8 cellular contexts compared by ENCODE assay signal in genomic region chr11:60844045-60844869, GRCh38. TPM values are rescaled to one million over a fixed set of nuclear protein-coding genes. Genes with fewer than 3 reads are reported as not detected.
A peak's percentile ranks its signal among the peaks of the same experiment; 100 is the strongest.
DNase-seq lines count a peak whose midpoint lies in the region; ATAC-seq, FAIRE-seq and TF ChIP-seq lines count a peak whose summit lies in the region.

No MANE protein-coding gene starts in this region.

- no peak for FAIRE-seq in D721Med (lab: Jason Lieb, UNC)

- H3K27me3 Mint-ChIP-seq in type B pancreatic cell: no peaks in the 10 kb centered on the region

- intact Hi-C loops in heart left ventricle (cut with DNase I) (loop anchor here in 2 of 10 donors (5.0 kb wide), 1 partner anchor 33 kb away; no protein-coding TSS in a partner anchor), right cardiac atrium (cut with DNase I) (no loop called here)

- H3K36me3 Mint-ChIP-seq in activated naive CD4-positive, alpha-beta T cell treated with anti-CD3 and anti-CD28 coated beads, Interleukin-2, amount 50 U/mL, for 72 hours: peaks cover 34 to 35% of the 10 kb centered on the region in 2 donors
- no peaks in the 10 kb centered on the region for H3K36me3 Mint-ChIP-seq in type B pancreatic cell

- peak overlapping the region; percentile 96 to 98 for H3K27ac Mint-ChIP-seq in activated naive CD4-positive, alpha-beta T cell treated with anti-CD3 and anti-CD28 coated beads, Interleukin-2, amount 50 U/mL, for 72 hours
- H3K27ac Mint-ChIP-seq in type B pancreatic cell: peak overlapping the region; percentile 30

- H3K9me3 Mint-ChIP-seq in activated naive CD4-positive, alpha-beta T cell treated with anti-CD3 and anti-CD28 coated beads, Interleukin-2, amount 50 U/mL, for 72 hours: peaks cover 4 to 7% of the 10 kb centered on the region in 2 donors
- no peaks in the 10 kb centered on the region for H3K9me3 Mint-ChIP-seq in type B pancreatic cell

- H3K4me1 Mint-ChIP-seq in type B pancreatic cell (ENCODE audit: unreplicated experiment): peaks cover 37% of the 10 kb centered on the region

- H3K27ac ChIP-seq in heart left ventricle (no peak overlapping the region), right cardiac atrium (ENCODE audit: low read length) (no peak overlapping the region), iPS-18a (ENCODE audit: low read length) (no peak overlapping the region)

- no peaks in the 10 kb centered on the region for H3K27me3 ChIP-seq in heart left ventricle
- no peaks in the 10 kb centered on the region for H3K27me3 ChIP-seq in right cardiac atrium (ENCODE audit: control insufficient read depth, insufficient read depth)
- H3K27me3 ChIP-seq in iPS-18a (ENCODE audit: control insufficient read depth, insufficient read depth, low read length): no peaks in the 10 kb centered on the region

- 70 to 71% (median 70%) methylated on average over 9 to 10 of the region's 10 CpGs for WGBS in heart left ventricle, 4 donors
- 60% methylated on average over 10 of the region's 10 CpGs for WGBS in right cardiac atrium

- ATAC-seq in heart left ventricle (no peak), right cardiac atrium (no peak), GM18511 (IDR thresholded peaks at IDR 0.05; ENCODE audit: unreplicated experiment) (no peak), GM18909 (IDR thresholded peaks at IDR 0.05; ENCODE audit: poor library complexity, unreplicated experiment) (no peak)
- no peak for ATAC-seq in activated naive CD4-positive, alpha-beta T cell treated with anti-CD3 and anti-CD28 coated beads, Interleukin-2, amount 50 U/mL, for 72 hours

- no peak for TF ChIP-seq POLR2A in heart left ventricle (IDR thresholded peaks at IDR 0.05)

- peak overlapping the region; percentile 91 for H3K4me3 Mint-ChIP-seq in type B pancreatic cell

- DNase-seq in heart left ventricle (no peak), right cardiac atrium (no peak), type B pancreatic cell (ENCODE audit: extremely low spot score, unreplicated experiment) (no peak), D721Med (ENCODE audit: insufficient read length, low spot score) (no peak)
- no peak for DNase-seq in activated naive CD4-positive, alpha-beta T cell treated with anti-CD3 and anti-CD28 coated beads, Interleukin-2, amount 50 U/mL, for 72 hours (ENCODE audit: low spot score in 2 of 2)

- H3K9me3 ChIP-seq in heart left ventricle (no peaks in the 10 kb centered on the region), right cardiac atrium (ENCODE audit: control insufficient read depth, low read length) (no peaks in the 10 kb centered on the region), iPS-18a (ENCODE audit: control insufficient read depth, low read depth, low read length) (no peaks in the 10 kb centered on the region)

- H3K4me3 ChIP-seq in heart left ventricle (peak overlapping the region in 7 of 12 donors; percentile 73 to 94 (median 84)), right cardiac atrium (ENCODE audit: low read length) (no peak overlapping the region), iPS-18a (ENCODE audit: low read length) (peak overlapping the region; percentile 84)

- H3K36me3 ChIP-seq in heart left ventricle (peaks cover 0 to 27% (median 20%) of the 10 kb centered on the region in 9 donors), iPS-18a (ENCODE audit: control insufficient read depth, low read depth, low read length) (peaks cover 15% of the 10 kb centered on the region)

- H3K4me1 ChIP-seq in heart left ventricle: peaks cover 3 to 51% (median 32%) of the 10 kb centered on the region in 12 donors
- peaks cover 14% of the 10 kb centered on the region for H3K4me1 ChIP-seq in right cardiac atrium (ENCODE audit: control insufficient read depth, insufficient read depth, low read length)
- H3K4me1 ChIP-seq in iPS-18a (ENCODE audit: control insufficient read depth, low read depth, low read length): peaks cover 13% of the 10 kb centered on the region

- peak overlapping the region; percentile 84 for H3K9ac ChIP-seq in iPS-18a (ENCODE audit: low read length)

- no peak for TF ChIP-seq CTCF in heart left ventricle (IDR thresholded peaks at IDR 0.05)
- TF ChIP-seq CTCF in type B pancreatic cell (conservative IDR thresholded peaks at IDR 0.05): no peak
- TF ChIP-seq CTCF in D721Med (IDR thresholded peaks at IDR 0.05; ENCODE audit: insufficient read depth, missing control alignments): no peak

RNA-seq across cellular contexts. Expression of gene CCDC86, which starts 2.3 kb away (rescaled TPM):
- 10 to 100 TPM in 5 of 9 donors, 1 to 10 TPM in 4; 6.0 to 26.7 (median 10.1) TPM for total RNA-seq in heart left ventricle
- polyA plus RNA-seq in heart left ventricle: 10 to 100 TPM in 1 of 2 donors, 1 to 10 TPM in 1; 8.1 to 33.3 TPM
- total RNA-seq in right cardiac atrium: 10 to 100 TPM in 1 of 4 donors, 1 to 10 TPM in 3; 6.5 to 12.5 (median 7.4) TPM
- polyA plus RNA-seq in right cardiac atrium: 7.8 TPM
- 10 to 100 TPM; 29.3 to 38.0 TPM for total RNA-seq in activated naive CD4-positive, alpha-beta T cell treated with anti-CD3 and anti-CD28 coated beads, Interleukin-2, amount 50 U/mL, for 72 hours
- total RNA-seq in type B pancreatic cell (ENCODE audit: low replicate concordance): 25.2 and 31.1 TPM in 2 replicates

RNA-seq across cellular contexts. Expression of gene PTGDR2, which starts 11.5 kb away (rescaled TPM):
- total RNA-seq in heart left ventricle (1 to 10 TPM in 8 of 9 donors, under 1 TPM in 1; 0.61 to 7.9 (median 1.4) TPM), right cardiac atrium (under 1 TPM in 1 of 4 donors, not detected in 3; 0.20 TPM), type B pancreatic cell (ENCODE audit: low replicate concordance) (2.6 and 7.9 TPM in 2 replicates)
- polyA plus RNA-seq in heart left ventricle (1 to 10 TPM in 1 of 2 donors, under 1 TPM in 1; 0.76 to 4.3 TPM), right cardiac atrium (0.14 TPM)
- total RNA-seq in activated naive CD4-positive, alpha-beta T cell treated with anti-CD3 and anti-CD28 coated beads, Interleukin-2, amount 50 U/mL, for 72 hours: under 1 TPM in 1 of 2 donors, not detected in 1; 0.25 TPM

RNA-seq across cellular contexts. Expression of gene ZP1, which starts 23.1 kb away (rescaled TPM):
- under 1 TPM in 2 of 9 donors, not detected in 7; 0.30 to 0.95 TPM for total RNA-seq in heart left ventricle
- under 1 TPM; 0.15 to 0.33 TPM for polyA plus RNA-seq in heart left ventricle
- not detected for total RNA-seq in right cardiac atrium
- polyA plus RNA-seq in right cardiac atrium: 0.16 TPM
- not detected for total RNA-seq in activated naive CD4-positive, alpha-beta T cell treated with anti-CD3 and anti-CD28 coated beads, Interleukin-2, amount 50 U/mL, for 72 hours
- total RNA-seq in type B pancreatic cell (ENCODE audit: low replicate concordance): not detected in 2 replicates

RNA-seq across cellular contexts. Expression of gene MS4A10, which starts 59.1 kb away (rescaled TPM):
- total RNA-seq in heart left ventricle: not detected
- not detected for polyA plus RNA-seq in heart left ventricle
- total RNA-seq in right cardiac atrium: not detected
- not detected for polyA plus RNA-seq in right cardiac atrium
- total RNA-seq in activated naive CD4-positive, alpha-beta T cell treated with anti-CD3 and anti-CD28 coated beads, Interleukin-2, amount 50 U/mL, for 72 hours: not detected
- total RNA-seq in type B pancreatic cell (ENCODE audit: low replicate concordance): not detected in 2 replicates
